In genomic region chr6:152454003-152454402, GRCh38 we compare ENCODE assay signal across 8 cellular contexts.
"Had no signal": no experiment of that assay in that cellular context is flagged by ENCODE, and none has a peak within 500 bp of the region (broad histone marks: within the 10 kb centered on the region; RNA-seq: fewer than 3 reads in every experiment).

No MANE protein-coding gene starts in this region.

- DNase-seq: H9, HCEC 1CT, KBM-7 had no signal

- H3K4me1 Mint-ChIP-seq: GM23338, IgD-negative memory B cell had no signal

- H2AFZ ChIP-seq: GM23338 had no signal

- H3K27ac Mint-ChIP-seq: GM23338, H9, IgD-negative memory B cell had no signal

- H3K4me3 Mint-ChIP-seq: GM23338, H9, IgD-negative memory B cell had no signal

- H3K36me3 Mint-ChIP-seq: IgD-negative memory B cell had no signal

- H3K4me2 ChIP-seq: GM23338 had no signal

- H3K9me3 Mint-ChIP-seq: GM23338 had no signal

- H3K4me3 ChIP-seq: GM23338 had no signal

- FAIRE-seq: H1, H54, HTR-8/SVneo had no signal

- ATAC-seq: GM23338 had no signal
